Comparison of ENCODE assay signal across 21 cellular contexts in genomic region chr14:31271648-31272047, GRCh38.
"Had no signal": no experiment of that assay in that cellular context is flagged by ENCODE, and none has a peak within 500 bp of the region (broad histone marks: within the 10 kb centered on the region; RNA-seq: fewer than 3 reads in every experiment).

No MANE protein-coding gene starts in this region.

- H3K36me3 ChIP-seq: esophagus squamous epithelium, gastrocnemius medialis, heart right ventricle, left lung, lower lobe of right lung had no signal

- ATAC-seq: gastrocnemius medialis, heart right ventricle, left cardiac atrium, left lung, left ventricle myocardium superior, lower lobe of right lung, mucosa of descending colon had no signal

- H3K27ac Mint-ChIP-seq: mesothelial cell of epicardium, naive B cell had no signal

- H3K27me3 ChIP-seq: dorsolateral prefrontal cortex, esophagus squamous epithelium, gastrocnemius medialis, heart right ventricle, left lung had no signal

- H3K4me1 Mint-ChIP-seq: mesothelial cell of epicardium, naive B cell had no signal

- H3K9me3 ChIP-seq: esophagus squamous epithelium, gastrocnemius medialis had no signal

- H3K27ac ChIP-seq: coronary artery, dorsolateral prefrontal cortex, esophagus squamous epithelium, gastrocnemius medialis, heart right ventricle, left lung, lower lobe of right lung had no signal

- DNase-seq: dermis blood vessel endothelial cell; dorsolateral prefrontal cortex; effector CD4-positive, alpha-beta T cell; effector memory CD4-positive, alpha-beta T cell; esophagus squamous epithelium; foreskin fibroblast; foreskin melanocyte; gastrocnemius medialis; glutamatergic neuron; head of caudate nucleus; heart right ventricle; hippocampal formation; left cardiac atrium; left lung; left ventricle myocardium superior; lower lobe of right lung; mesenchymal stem cell; mucosa of descending colon; naive B cell had no signal

- H3K4me1 ChIP-seq: gastrocnemius medialis, left lung, lower lobe of right lung had no signal

- H3K4me3 Mint-ChIP-seq: mesothelial cell of epicardium had no signal

- H3K4me3 ChIP-seq: coronary artery, dorsolateral prefrontal cortex, esophagus squamous epithelium, gastrocnemius medialis, heart right ventricle, left lung, lower lobe of right lung, mucosa of descending colon had no signal
